9 cellular contexts compared by ENCODE assay signal in genomic region chr14:41120400-41120799, GRCh38.
"Had no signal": no experiment of that assay in that cellular context is flagged by ENCODE, and none has a peak within 500 bp of the region (broad histone marks: within the 10 kb centered on the region; RNA-seq: fewer than 3 reads in every experiment).

No MANE protein-coding gene starts in this region.

- H3K27ac ChIP-seq: GM23248 had no signal

- H3K36me3 Mint-ChIP-seq: IgD-negative memory B cell had no signal

- H3K4me1 ChIP-seq: HAP-1 had no signal

- FAIRE-seq: HTR-8/SVneo had no signal

- H3K9me3 ChIP-seq: HAP-1 had no signal

- H3K9ac ChIP-seq: GM23248 had no signal

- H3K27ac Mint-ChIP-seq: HFFc6, IgD-negative memory B cell had no signal

- H3K27me3 Mint-ChIP-seq: IgD-negative memory B cell had no signal

- H3K4me1 Mint-ChIP-seq: IgD-negative memory B cell had no signal

- DNase-seq: GM23248, GOT3, H7, HFFc6, KBM-7 had no signal

- H3K4me3 ChIP-seq: GM23248, HAP-1 had no signal

- H3K4me3 Mint-ChIP-seq: HFFc6, IgD-negative memory B cell had no signal

- H2AFZ ChIP-seq: GM23248 had no signal

- ATAC-seq: HCT116 had no signal

- H3K36me3 ChIP-seq: HAP-1 had no signal
